Comparison of ENCODE assay signal across 9 cellular contexts in the genomic region with DNA sequence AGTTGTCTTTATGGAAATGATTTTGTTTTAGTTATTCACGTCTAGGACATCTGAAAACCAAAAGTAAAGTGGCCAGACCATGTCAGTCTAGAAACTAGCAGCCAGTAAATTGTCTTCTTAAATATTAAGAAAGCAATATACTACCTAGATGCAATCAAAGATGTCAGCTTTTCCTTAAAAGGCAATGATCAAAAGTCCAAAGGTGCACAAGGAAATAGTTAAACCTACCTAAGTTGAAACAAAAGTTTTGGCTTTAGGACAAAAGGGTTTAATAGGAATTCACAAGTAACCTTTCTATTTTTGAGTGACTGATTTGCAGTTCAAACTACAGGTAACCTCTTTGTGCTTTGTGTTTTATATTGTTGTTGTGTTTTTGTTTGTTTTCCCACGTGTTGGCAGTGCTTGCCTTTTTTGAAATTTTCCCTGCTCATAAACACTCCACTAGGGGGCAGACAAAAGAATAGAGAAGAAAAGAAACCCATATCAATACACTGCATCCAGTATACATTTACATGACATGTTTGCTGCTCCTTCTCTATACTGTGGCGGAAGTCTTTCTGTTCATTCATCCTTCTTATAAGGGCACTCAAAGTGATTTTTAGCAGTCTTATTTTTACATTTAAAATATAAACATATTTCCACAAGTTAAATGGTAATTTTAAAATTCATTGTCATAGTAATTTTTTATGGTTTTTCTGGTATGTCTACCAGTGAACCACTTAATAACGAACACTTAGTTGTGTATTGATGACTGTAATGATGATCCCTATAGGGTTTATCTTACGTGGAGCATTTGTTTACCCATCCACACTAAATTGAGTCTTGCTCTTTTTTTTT.
A peak's percentile ranks its signal among the peaks of the same experiment; 100 is the strongest.
DNase-seq lines count a peak whose midpoint lies in the region; FAIRE-seq and TF ChIP-seq lines count a peak whose summit lies in the region.
"Had no signal": no experiment of that assay in that cellular context is flagged by ENCODE, and none has a peak within 500 bp of the region (broad histone marks: within the 10 kb centered on the region; RNA-seq: fewer than 3 reads in every experiment).

No MANE protein-coding gene starts in this region.

- H3K36me3 Mint-ChIP-seq in HFFc6 (ENCODE audit: low read depth) (no peaks in the 10 kb centered on the region), astrocyte (ENCODE audit: low read depth, unreplicated experiment) (no peaks in the 10 kb centered on the region)

- no peak overlapping the region for H2AFZ ChIP-seq in astrocyte (ENCODE audit: low read depth, low read length)

- POLR2A ChIA-PET in GM10248 (lab: Yijun Ruan, JAX) = no interaction called here

- TF ChIP-seq CTCF in 22Rv1 (IDR thresholded peaks at IDR 0.05) (peak; percentile 88), GM10248 (IDR thresholded peaks at IDR 0.05; ENCODE audit: control extremely low read depth, extremely low read depth, low read depth, missing control alignments) (peak; percentile 58), HFFc6 (IDR thresholded peaks at IDR 0.05) (peak; percentile 90), astrocyte (IDR thresholded peaks at IDR 0.05; ENCODE audit: insufficient read depth, low read depth, low read length) (peak; percentile 82)

- peak; percentile 41 for FAIRE-seq in astrocyte (lab: Jason Lieb, UNC)

- H3K4me1 ChIP-seq in astrocyte (ENCODE audit: insufficient read depth, low read length) = peaks cover 11% of the 10 kb centered on the region

- H3K79me2 ChIP-seq in astrocyte (ENCODE audit: insufficient read depth, low read length) = peaks cover 2% of the 10 kb centered on the region

- H3K9me3 ChIP-seq in astrocyte (ENCODE audit: insufficient read depth, low read depth, low read length) = no peaks in the 10 kb centered on the region

- H3K27me3 ChIP-seq in astrocyte (ENCODE audit: insufficient read depth, low read length) = no peaks in the 10 kb centered on the region

- peaks cover 46% of the 10 kb centered on the region for H3K4me1 Mint-ChIP-seq in HFFc6 (ENCODE audit: low read depth)
- peaks cover 2% of the 10 kb centered on the region for H3K4me1 Mint-ChIP-seq in astrocyte (ENCODE audit: low read depth, unreplicated experiment)

- no peak for DNase-seq in GM10248 (ENCODE audit: extremely low spot score)
- peak; percentile 49 for DNase-seq in HFFc6
- DNase-seq in NCI-H2081 treated with DMSO at 0.1 percent for 48 hours (lab: John Stamatoyannopoulos, UW) = peak; percentile 3
- no peak for DNase-seq in astrocyte (ENCODE audit: low read depth)
- peak; percentile 66 for DNase-seq in left kidney (ENCODE audit: low read depth, low spot score)
- DNase-seq in GM19238 (ENCODE audit: insufficient read length, low spot score) = no peak
- no peak for DNase-seq in cortex of kidney (lab: John Stamatoyannopoulos, UW)

- H3K27ac ChIP-seq in 22Rv1 (no peak overlapping the region), astrocyte (ENCODE audit: low read depth, low read length) (no peak overlapping the region)

- H3K27ac Mint-ChIP-seq in HFFc6 (no peak overlapping the region), astrocyte (ENCODE audit: unreplicated experiment) (no peak overlapping the region)
- H3K27ac Mint-ChIP-seq: stimulated activated naive CD8-positive, alpha-beta T cell treated with anti-CD3 and anti-CD28 coated beads, Interleukin-15, Interleukin-2, amounts not matched to agents 100 ng/mL and 50 ng/mL, for 24 hours had no signal

- CTCF ChIA-PET in GM10248 (lab: Yijun Ruan, JAX) = interaction anchor here (0.9 to 5.0 kb wide), 10 partner anchors 10 to 33 kb away, joined by 3 to 43 read pairs (median 6); no protein-coding TSS in a partner anchor

- H3K4me3 Mint-ChIP-seq in HFFc6 = no peak overlapping the region
- no peak overlapping the region for H3K4me3 Mint-ChIP-seq in astrocyte (ENCODE audit: unreplicated experiment)
- H3K4me3 Mint-ChIP-seq: stimulated activated naive CD8-positive, alpha-beta T cell treated with anti-CD3 and anti-CD28 coated beads, Interleukin-15, Interleukin-2, amounts not matched to agents 100 ng/mL and 50 ng/mL, for 24 hours had no signal

- H4K20me1 ChIP-seq in astrocyte (ENCODE audit: insufficient read depth, low read length) = no peaks in the 10 kb centered on the region

- H3K9ac ChIP-seq in astrocyte (ENCODE audit: low read length) = no peak overlapping the region

- H3K27me3 Mint-ChIP-seq in HFFc6 (ENCODE audit: insufficient read depth) = no peaks in the 10 kb centered on the region; the same call in none of the 2 replicates
- no peaks in the 10 kb centered on the region for H3K27me3 Mint-ChIP-seq in astrocyte (ENCODE audit: low read depth, unreplicated experiment)

- H3K9me3 Mint-ChIP-seq in HFFc6 (no peaks in the 10 kb centered on the region), astrocyte (ENCODE audit: unreplicated experiment) (no peaks in the 10 kb centered on the region)
- H3K9me3 Mint-ChIP-seq: stimulated activated naive CD8-positive, alpha-beta T cell treated with anti-CD3 and anti-CD28 coated beads, Interleukin-15, Interleukin-2, amounts not matched to agents 100 ng/mL and 50 ng/mL, for 24 hours had no signal

- H3K4me3 ChIP-seq in astrocyte (ENCODE audit: insufficient read depth, low read depth, low read length) = no peak overlapping the region

- no peaks in the 10 kb centered on the region for H3K36me3 ChIP-seq in astrocyte (ENCODE audit: insufficient read depth, low read length)

- no peak overlapping the region for H3K4me2 ChIP-seq in astrocyte (ENCODE audit: low read length)

Comparison
In these comparisons a context has a peak if more than half of its experiments do, and no peak if none do; other contexts are left out.
1. DNase-seq: peak in HFFc6 (single experiment), NCI-H2081 treated with DMSO at 0.1 percent for 48 hours (single experiment) and left kidney (single experiment); none in GM10248 (single experiment), astrocyte (single experiment), GM19238 (single experiment) and cortex of kidney (single experiment).
2. Peak in every context shown above with its lines, with median percentiles within 50 percentile points of each other: CTCF ChIP-seq.